7 cellular contexts compared by ENCODE assay signal in the genomic region with DNA sequence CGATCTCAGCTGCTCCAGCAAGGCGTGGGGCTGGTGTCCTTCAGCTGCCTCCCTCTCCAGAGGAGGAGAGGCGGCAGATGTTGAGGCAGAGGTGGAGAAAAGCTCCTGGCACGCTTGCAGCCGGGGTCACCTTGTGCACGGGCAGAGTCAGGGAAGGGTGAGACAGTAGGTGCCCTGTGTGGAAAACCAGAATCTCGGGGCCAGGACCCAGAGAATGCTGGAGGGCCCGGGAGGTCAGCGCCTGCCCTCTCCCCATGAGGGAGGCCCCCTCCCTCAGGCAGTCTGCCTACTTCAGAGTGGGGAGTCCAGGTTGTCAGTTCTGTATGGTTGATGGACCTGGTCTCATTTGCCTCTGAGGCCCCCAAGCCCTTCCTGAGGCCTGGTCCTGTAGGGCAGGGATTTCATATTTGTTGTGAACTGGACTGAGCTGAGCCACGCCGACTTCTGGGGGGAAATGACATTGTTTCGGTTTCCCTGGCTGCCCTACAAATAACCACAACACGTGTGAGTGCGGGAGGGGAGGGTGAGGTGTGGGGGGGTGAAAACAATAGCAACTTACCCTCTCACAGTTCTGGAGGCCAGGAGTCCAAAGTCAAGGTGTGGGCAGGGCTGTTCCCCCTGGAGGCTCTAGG.
DNase-seq lines count a peak whose midpoint lies in the region; ATAC-seq, FAIRE-seq and TF ChIP-seq lines count a peak whose summit lies in the region.
"Not testable (repeated sequence)": the region's sequence is repeated elsewhere in the genome, so short reads cannot be mapped to it uniquely, and the experiment has no call there.

No MANE protein-coding gene starts in this region.

- not testable (repeated sequence) for TF ChIP-seq POLR2A in GM12878 (IDR thresholded peaks at IDR 0.05; ENCODE audit: low read depth, low read length)

- H3K79me2 ChIP-seq in GM12878 (ENCODE audit: control insufficient read depth, insufficient read depth, low read length) = not testable (repeated sequence)

- CTCF ChIA-PET in GM12878 (lab: Yijun Ruan, JAX) = not testable (repeated sequence)

- not testable (repeated sequence) for FAIRE-seq in GM12878 (lab: Jason Lieb, UNC)

- H3K36me3 Mint-ChIP-seq in T-helper 1 cell treated with Interleukin-12 subunit alpha and Interleukin-12 subunit beta and Interleukin-4 antibody, amounts not matched to agents 30 μg/mL and 1 μg/mL, for 36 hours (ENCODE audit: low read depth) = not testable (repeated sequence)

- H4K20me1 ChIP-seq in GM12878 (ENCODE audit: control insufficient read depth, insufficient read depth) = not testable (repeated sequence)

- H2AFZ ChIP-seq in GM12878 (ENCODE audit: control insufficient read depth, low read depth, low read length) = 0 out of 2 replicates have a peak overlapping the region, but pooled peaks have one; percentile 4

- peak overlapping the region; percentile 39 for H3K4me3 Mint-ChIP-seq in T-helper 1 cell treated with Interleukin-12 subunit alpha and Interleukin-12 subunit beta and Interleukin-4 antibody, amounts not matched to agents 30 μg/mL and 1 μg/mL, for 36 hours

- H3K4me1 ChIP-seq in GM12878 (ENCODE audit: control insufficient read depth, insufficient read depth, low read length) = peaks cover 13% of the 10 kb centered on the region

- ATAC-seq in GM18511 (IDR thresholded peaks at IDR 0.05; ENCODE audit: unreplicated experiment) (peak; percentile 46), GM19455 (IDR thresholded peaks at IDR 0.05; ENCODE audit: unreplicated experiment) (peak; percentile 30), GM21723 (IDR thresholded peaks at IDR 0.05; ENCODE audit: unreplicated experiment) (peak; percentile 40), HG02938 (IDR thresholded peaks at IDR 0.05; ENCODE audit: unreplicated experiment) (peak; percentile 23), HG03354 (IDR thresholded peaks at IDR 0.05; ENCODE audit: poor library complexity, severe bottlenecking, unreplicated experiment) (peak; percentile 44), GM12878 (peak; percentile 52)

- H3K27me3 ChIP-seq in GM12878 (replicated peaks in 1 of 2; ENCODE audit: control insufficient read depth in 2 of 2, insufficient read depth in 2 of 2, low read length in 1 of 2) = not testable (repeated sequence)

- H3K4me1 Mint-ChIP-seq in T-helper 1 cell treated with Interleukin-12 subunit alpha and Interleukin-12 subunit beta and Interleukin-4 antibody, amounts not matched to agents 30 μg/mL and 1 μg/mL, for 36 hours (ENCODE audit: low read depth) = peaks cover 17% of the 10 kb centered on the region

- not testable (repeated sequence) for TF ChIP-seq CTCF in GM12878 (IDR thresholded peaks at IDR 0.05 in 2 of 3, conservative IDR thresholded peaks at IDR 0.05 in 1 of 3; ENCODE audit: control insufficient read depth in 2 of 3, extremely low read depth in 1 of 3, insufficient read depth in 1 of 3, low read depth in 3 of 3, low read length in 3 of 3)

- not testable (repeated sequence) for H3K9ac ChIP-seq in GM12878 (ENCODE audit: control insufficient read depth, insufficient read depth, low read length)

- not testable (repeated sequence) for H3K9me3 ChIP-seq in GM12878 (replicated peaks; ENCODE audit: control insufficient read depth, insufficient read depth, low read length)

- not testable (repeated sequence) for BruUV-seq in GM12878 (replicated peaks; lab: Mats Ljungman, UMichigan)

- not testable (repeated sequence) for H3K9me3 Mint-ChIP-seq in T-helper 1 cell treated with Interleukin-12 subunit alpha and Interleukin-12 subunit beta and Interleukin-4 antibody, amounts not matched to agents 30 μg/mL and 1 μg/mL, for 36 hours

- H3K36me3 ChIP-seq in GM12878 (ENCODE audit: control insufficient read depth in 2 of 2, insufficient read depth in 2 of 2, low read length in 1 of 2) = not testable (repeated sequence)

- RAD21 ChIA-PET in GM12878 (lab: Charles Lee; ENCODE audit: unreplicated experiment) = not testable (repeated sequence)

- TF ChIP-seq EP300 in GM12878 (IDR thresholded peaks at IDR 0.05; ENCODE audit: borderline replicate concordance in 1 of 2, control insufficient read depth in 1 of 2, low read depth in 2 of 2, low read length in 2 of 2) = not testable (repeated sequence)

- H3K27ac ChIP-seq in GM12878 (ENCODE audit: control insufficient read depth, insufficient read depth) = not testable (repeated sequence)

- not testable (repeated sequence) for TF ChIP-seq RAD21 in GM12878 (IDR thresholded peaks at IDR 0.05; ENCODE audit: insufficient read depth, low read depth, low read length)

- H3K4me3 ChIP-seq in GM12878 = not testable (repeated sequence)

- POLR2A ChIA-PET in GM12878 (lab: Charles Lee) = not testable (repeated sequence)

- DNase-seq in GM12878 (ENCODE audit: low read depth, low spot score) = not testable (repeated sequence)

- intact Hi-C loops in GM12878 (cut with micrococcal nuclease; ENCODE audit: unreplicated experiment) = not testable (repeated sequence)

- WGBS in GM12878 (ENCODE audit: insufficient coverage, insufficient replicate concordance, low lambda C conversion rate, missing lambda C conversion rate) = 31% methylated on average over 9 of the region's 14 CpGs

- in situ Hi-C loops in GM12878 (cut with MboI) = loop anchor here (10.0 kb wide), 1 partner anchor 1870 kb away; no protein-coding TSS in a partner anchor

- SMC1A ChIA-PET in GM12878 (lab: Charles Lee; ENCODE audit: uncharacterized antibody, unreplicated experiment) = not testable (repeated sequence)

- not testable (repeated sequence) for H3K27me3 Mint-ChIP-seq in T-helper 1 cell treated with Interleukin-12 subunit alpha and Interleukin-12 subunit beta and Interleukin-4 antibody, amounts not matched to agents 30 μg/mL and 1 μg/mL, for 36 hours (ENCODE audit: low read depth)

- not testable (repeated sequence) for H3K4me2 ChIP-seq in GM12878 (ENCODE audit: control insufficient read depth, insufficient read depth)

- not testable (repeated sequence) for H3K27ac Mint-ChIP-seq in T-helper 1 cell treated with Interleukin-12 subunit alpha and Interleukin-12 subunit beta and Interleukin-4 antibody, amounts not matched to agents 30 μg/mL and 1 μg/mL, for 36 hours
